Comparison of ENCODE assay signal across 20 cellular contexts in the genomic region with DNA sequence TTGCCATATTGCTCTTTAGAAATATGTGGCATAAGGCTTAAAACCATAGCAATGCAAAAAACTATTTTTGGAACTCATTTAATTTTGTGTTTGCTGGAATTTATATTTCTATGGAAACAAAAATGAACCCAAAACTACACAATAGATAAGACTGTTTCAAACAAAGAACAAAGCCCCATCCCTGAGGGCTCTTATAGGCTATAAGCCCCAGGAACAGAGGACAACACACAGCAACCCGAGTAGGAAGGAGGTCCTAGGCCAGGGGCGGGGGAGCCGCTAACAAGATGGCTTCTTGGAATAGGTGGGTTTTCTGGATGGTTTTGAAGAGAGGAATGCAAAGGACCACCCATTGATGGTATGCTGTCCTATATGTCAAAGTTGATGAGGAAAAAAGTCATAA. TPM values are rescaled to one million over a fixed set of nuclear protein-coding genes. Genes with fewer than 3 reads are reported as not detected.
DNase-seq lines count a peak whose midpoint lies in the region; ATAC-seq, FAIRE-seq and TF ChIP-seq lines count a peak whose summit lies in the region.
"Had no signal": no experiment of that assay in that cellular context is flagged by ENCODE, and none has a peak within 500 bp of the region (broad histone marks: within the 10 kb centered on the region; RNA-seq: fewer than 3 reads in every experiment).

No MANE protein-coding gene starts in this region.

- H3K27ac ChIP-seq in osteoblast (ENCODE audit: low read depth, low read length) = no peak overlapping the region
- H3K27ac ChIP-seq in psoas muscle = no peak overlapping the region
- H3K27ac ChIP-seq: BLaER1, C4-2B had no signal

- no peaks in the 10 kb centered on the region for H3K27me3 ChIP-seq in osteoblast (ENCODE audit: insufficient read depth, low read length)
- no peaks in the 10 kb centered on the region for H3K27me3 ChIP-seq in psoas muscle (ENCODE audit: insufficient read depth in 3 of 3, low read length in 2 of 3)
- H3K27me3 ChIP-seq: BLaER1 had no signal

- no peak overlapping the region for H3K4me2 ChIP-seq in osteoblast (ENCODE audit: insufficient read depth, low read length)
- H3K4me2 ChIP-seq: BLaER1 had no signal

- in situ Hi-C loops in SK-MEL-5 (cut with HindIII; ENCODE audit: low pct_unique_long_range_greater_than_20kb, low sequenced_read_pairs) = no loop called here
- in situ Hi-C loops in ACHN (cut with HindIII; ENCODE audit: low pct_ligation_motif_present, low pct_unique_long_range_greater_than_20kb, low sequenced_read_pairs) = loop anchor here (25.0 kb wide), 1 partner anchor 115 kb away; no protein-coding TSS in a partner anchor

- 93 to 96% (median 95%) methylated on average over 3 of the region's 3 CpGs for WGBS in psoas muscle, 3 donors

- H4K20me1 ChIP-seq in osteoblast (ENCODE audit: insufficient read depth, low read length) = no peaks in the 10 kb centered on the region
- H4K20me1 ChIP-seq: BLaER1 had no signal

- no peak overlapping the region for H2AFZ ChIP-seq in osteoblast (ENCODE audit: low read length)

- H3K36me3 ChIP-seq in osteoblast (ENCODE audit: insufficient read depth, low read length) (no peaks in the 10 kb centered on the region), psoas muscle (ENCODE audit: insufficient read depth in 1 of 2, low read depth in 1 of 2) (peaks cover 0 to 16% of the 10 kb centered on the region in 2 donors)
- H3K36me3 ChIP-seq: BLaER1 had no signal

- no peaks in the 10 kb centered on the region for H3K79me2 ChIP-seq in osteoblast (ENCODE audit: insufficient read depth, low read length)

- H3K4me3 ChIP-seq in osteoblast (ENCODE audit: insufficient read depth, low read length) = no peak overlapping the region
- H3K4me3 ChIP-seq in psoas muscle = no peak overlapping the region
- H3K4me3 ChIP-seq: BLaER1 had no signal

- TF ChIP-seq CTCF in osteoblast (IDR thresholded peaks at IDR 0.05; ENCODE audit: extremely low read depth, low read depth, low read length) (no peak), psoas muscle (IDR thresholded peaks at IDR 0.05) (no peak)

- H3K4me1 ChIP-seq in osteoblast (ENCODE audit: insufficient read depth, low read length) = peaks cover 12% of the 10 kb centered on the region
- no peaks in the 10 kb centered on the region for H3K4me1 ChIP-seq in psoas muscle
- H3K4me1 ChIP-seq: BLaER1 had no signal

- no peak for ATAC-seq in psoas muscle
- ATAC-seq: CD8-positive, alpha-beta T cell had no signal

- DNase-seq in SK-MEL-5 (ENCODE audit: low read depth, low spot score) (peak; percentile 40), osteoblast (ENCODE audit: insufficient read length, low spot score, missing footprints) (peak; percentile 30), urothelium cell line (ENCODE audit: low spot score) (no peak), psoas muscle (no peak), ACHN (no peak)
- DNase-seq in stimulated activated CD4-positive, alpha-beta T cell treated with anti-CD3 and anti-CD28 coated beads, Interleukin-2, amount 100 ng/mL, for 48 hours = no peak
- DNase-seq: CD4-positive, CD25-positive, alpha-beta regulatory T cell; CD8-positive, alpha-beta T cell; DMS 273 treated with DMSO at 0.1 percent for 48 hours; DMS79 treated with DMSO at 0.1 percent for 48 hours; GOT3; H7; HCEC 1CT had no signal

- peak; percentile 70 for FAIRE-seq in G401.6 (lab: Jason Lieb, UNC)
- peak; percentile 70 for FAIRE-seq in urothelium cell line (lab: Jason Lieb, UNC)
- FAIRE-seq: D721Med had no signal

- H3K9me3 ChIP-seq in osteoblast (ENCODE audit: low read depth, low read length) = no peaks in the 10 kb centered on the region
- no peaks in the 10 kb centered on the region for H3K9me3 ChIP-seq in psoas muscle
- H3K9me3 ChIP-seq: BLaER1 had no signal

- intact Hi-C loops in psoas muscle (cut with DNase I) = no loop called here

RNA-seq across cellular contexts. Expression of gene COL28A1, which starts 8.6 kb away (rescaled TPM):
- 0.26 and 0.32 TPM in 2 replicates for total RNA-seq in SK-MEL-5 (2014; rRNA removed; shearing (Covaris generic))
- 0.11 TPM in 1 of 2 replicates, not detected in the other for polyA plus RNA-seq in SK-MEL-5 (2015; cell fraction: cytosol; rRNA removed)
- polyA plus RNA-seq in SK-MEL-5 (2015; cell fraction: nucleus; rRNA removed) = 0.44 TPM in 1 of 2 replicates, not detected in the other
- total RNA-seq in osteoblast (0.29 and 0.36 TPM in 2 replicates), psoas muscle (1 to 10 TPM; 1.9 to 6.3 (median 3.0) TPM)
- polyA plus RNA-seq in psoas muscle = 1 to 10 TPM in 2 of 3 donors, under 1 TPM in 1; 0.29 to 1.7 (median 1.7) TPM
- total RNA-seq: A172, Daoy, G401 had no signal
- polyA plus RNA-seq: CD4-positive, CD25-positive, alpha-beta regulatory T cell had no signal

RNA-seq across cellular contexts. Expression of gene MIOS, which starts 39.6 kb away (rescaled TPM):
- total RNA-seq in SK-MEL-5 (2014; rRNA removed; shearing (Covaris generic)) = 49.2 and 51.2 TPM in 2 replicates
- polyA plus RNA-seq in SK-MEL-5 (2015; cell fraction: cytosol; rRNA removed) = 28.3 and 38.1 TPM in 2 replicates
- 57.5 and 87.0 TPM in 2 replicates for polyA plus RNA-seq in SK-MEL-5 (2015; cell fraction: nucleus; rRNA removed)
- 42.1 and 43.4 TPM in 2 replicates for total RNA-seq in osteoblast
- total RNA-seq in psoas muscle = 100 to 1,000 TPM in 2 of 4 donors, 10 to 100 TPM in 2; 65.5 to 219 (median 105) TPM
- 100 to 1,000 TPM in 1 of 3 donors, 10 to 100 TPM in 2; 65.2 to 192 (median 76.3) TPM for polyA plus RNA-seq in psoas muscle

Comparison
In these comparisons a context has a peak if more than half of its experiments do, and no peak if none do; other contexts are left out.
1. DNase-seq: peak in SK-MEL-5 (single experiment) and osteoblast (single experiment); none in urothelium cell line (single experiment), psoas muscle (0 of 2), stimulated activated CD4-positive, alpha-beta T cell treated with anti-CD3 and anti-CD28 coated beads, Interleukin-2, amount 100 ng/mL, for 48 hours (0 of 2) and ACHN (single experiment).